In the genomic region with DNA sequence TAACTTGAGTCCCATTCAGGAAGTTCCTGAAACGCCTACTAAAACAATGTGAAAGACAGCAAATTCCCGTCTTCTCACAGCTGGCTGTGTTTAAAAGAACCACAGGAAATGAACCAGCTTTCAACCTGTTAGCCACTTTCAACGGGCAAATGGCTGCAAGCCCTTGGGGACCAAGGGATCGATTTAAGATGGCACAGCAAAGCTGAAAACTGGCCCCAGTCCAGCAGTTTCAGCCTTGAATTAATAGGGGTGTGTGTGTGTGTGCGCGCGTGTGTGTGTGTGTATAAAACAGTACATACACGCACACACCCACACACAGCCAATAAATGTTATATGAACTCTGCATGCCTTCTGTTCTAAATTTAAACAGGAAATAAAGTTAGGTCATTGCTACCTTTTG, we compare ENCODE assay signal across 11 cellular contexts.
DNase-seq lines count a peak whose midpoint lies in the region; ATAC-seq and TF ChIP-seq lines count a peak whose summit lies in the region.
"Had no signal": no experiment of that assay in that cellular context is flagged by ENCODE, and none has a peak within 500 bp of the region (broad histone marks: within the 10 kb centered on the region; RNA-seq: fewer than 3 reads in every experiment).

No MANE protein-coding gene starts in this region.

- DNase-seq in DMS153 treated with DMSO at 0.1 percent for 48 hours (lab: John Stamatoyannopoulos, UW; ENCODE audit: unreplicated experiment), result peak; percentile 10
- no peak for DNase-seq in activated B cell treated with CpG ODN at 0.5 μM for 24 hours
- DNase-seq in memory B cell (ENCODE audit: low spot score in 2 of 2), result no peak
- DNase-seq in activated gamma-delta T cell treated with Interleukin-2 at 50 U/mL for 16 hours, result no peak
- no peak for DNase-seq in DMS 273 treated with DMSO at 0.1 percent for 48 hours (lab: John Stamatoyannopoulos, UW)
- DNase-seq in activated T-cell treated with anti-CD3 and anti-CD28 coated beads, Interleukin-2, amount 50 U/mL, for 4 hours, result no peak
- DNase-seq: activated CD4-positive, CD25-positive, alpha-beta regulatory T cell; activated effector memory CD4-positive, alpha-beta T cell treated with anti-CD3 and anti-CD28 coated beads, Interleukin-2, amount 50 U/mL, for 16 hours; naive thymus-derived CD4-positive, alpha-beta T cell; NCI-H1694 had no signal

- TF ChIP-seq CTCF in activated B cell treated with CpG ODN at 0.5 μM for 24 hours (IDR thresholded peaks at IDR 0.05), result no peak

- POLR2A ChIA-PET in activated B cell treated with CpG ODN at 0.5 μM for 24 hours (lab: Charles Lee), result no interaction called here

- H3K27ac Mint-ChIP-seq in activated B cell treated with CpG ODN at 0.5 μM for 24 hours (no peak overlapping the region), memory B cell (no peak overlapping the region)
- H3K27ac Mint-ChIP-seq: naive thymus-derived CD4-positive, alpha-beta T cell had no signal

- no peaks in the 10 kb centered on the region for H3K9me3 Mint-ChIP-seq in activated B cell treated with CpG ODN at 0.5 μM for 24 hours
- H3K9me3 Mint-ChIP-seq in memory B cell, result no peaks in the 10 kb centered on the region
- no peaks in the 10 kb centered on the region for H3K9me3 Mint-ChIP-seq in activated T-cell treated with anti-CD3 and anti-CD28 coated beads, Interleukin-2, amount 50 U/mL, for 4 hours
- H3K9me3 Mint-ChIP-seq: naive thymus-derived CD4-positive, alpha-beta T cell had no signal

- no peaks in the 10 kb centered on the region for H3K27me3 Mint-ChIP-seq in activated B cell treated with CpG ODN at 0.5 μM for 24 hours
- peaks cover 2% of the 10 kb centered on the region for H3K27me3 Mint-ChIP-seq in memory B cell
- H3K27me3 Mint-ChIP-seq in activated T-cell treated with anti-CD3 and anti-CD28 coated beads, Interleukin-2, amount 50 U/mL, for 4 hours (ENCODE audit: low read depth), result no peaks in the 10 kb centered on the region

- H3K4me1 Mint-ChIP-seq in activated B cell treated with CpG ODN at 0.5 μM for 24 hours (peaks cover 16% of the 10 kb centered on the region), memory B cell (peaks cover 8% of the 10 kb centered on the region)
- peaks cover 13% of the 10 kb centered on the region for H3K4me1 Mint-ChIP-seq in activated T-cell treated with anti-CD3 and anti-CD28 coated beads, Interleukin-2, amount 50 U/mL, for 4 hours (ENCODE audit: low read depth)

- intact Hi-C loops in activated B cell treated with CpG ODN at 0.5 μM for 24 hours (cut with micrococcal nuclease), result no loop called here

- H3K4me3 Mint-ChIP-seq in activated B cell treated with CpG ODN at 0.5 μM for 24 hours, result peak overlapping the region; percentile 5
- peak overlapping the region; percentile 44 for H3K4me3 Mint-ChIP-seq in memory B cell
- no peak overlapping the region for H3K4me3 Mint-ChIP-seq in activated T-cell treated with anti-CD3 and anti-CD28 coated beads, Interleukin-2, amount 50 U/mL, for 4 hours

- ATAC-seq in HG03432 (IDR thresholded peaks at IDR 0.05; ENCODE audit: unreplicated experiment) (peak; percentile 40), activated B cell treated with CpG ODN at 0.5 μM for 24 hours (ENCODE audit: low read depth) (no peak), memory B cell (ENCODE audit: low read depth) (no peak)
- ATAC-seq in activated T-cell treated with anti-CD3 and anti-CD28 coated beads, Interleukin-2, amount 50 U/mL, for 4 hours, result no peak
- ATAC-seq: naive thymus-derived CD4-positive, alpha-beta T cell had no signal

- H3K36me3 Mint-ChIP-seq in activated B cell treated with CpG ODN at 0.5 μM for 24 hours (ENCODE audit: low read depth), result no peaks in the 10 kb centered on the region
- no peaks in the 10 kb centered on the region for H3K36me3 Mint-ChIP-seq in memory B cell
- H3K36me3 Mint-ChIP-seq in activated T-cell treated with anti-CD3 and anti-CD28 coated beads, Interleukin-2, amount 50 U/mL, for 4 hours (ENCODE audit: insufficient read depth), result no peaks in the 10 kb centered on the region
- H3K36me3 Mint-ChIP-seq: naive thymus-derived CD4-positive, alpha-beta T cell had no signal

- CTCF ChIA-PET in activated B cell treated with CpG ODN at 0.5 μM for 24 hours (lab: Charles Lee), result no interaction called here
